17 cellular contexts compared by ENCODE assay signal in the genomic region with DNA sequence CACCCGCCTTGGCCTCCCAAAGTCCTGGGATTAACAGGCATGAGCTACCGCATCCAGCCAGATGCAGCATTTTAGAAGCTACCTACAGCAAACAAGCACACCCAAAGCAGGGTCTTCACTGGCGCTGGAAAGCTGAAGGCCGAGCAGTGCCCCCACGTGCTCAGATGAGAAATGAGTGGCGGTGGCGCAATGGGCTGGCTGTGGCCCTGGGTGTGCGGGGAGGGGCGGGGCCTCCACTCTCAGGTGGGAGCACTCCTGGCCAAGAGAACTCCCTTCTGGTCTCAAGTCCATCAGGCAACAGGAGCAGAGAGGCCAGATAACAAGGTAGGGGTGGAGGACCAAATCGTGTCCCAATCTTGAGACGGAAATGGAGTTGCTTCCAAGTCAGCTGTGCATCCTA. TPM values are rescaled to one million over a fixed set of nuclear protein-coding genes. Genes with fewer than 3 reads are reported as not detected.
DNase-seq lines count a peak whose midpoint lies in the region; ATAC-seq and TF ChIP-seq lines count a peak whose summit lies in the region.
"Had no signal": no experiment of that assay in that cellular context is flagged by ENCODE, and none has a peak within 500 bp of the region (broad histone marks: within the 10 kb centered on the region; RNA-seq: fewer than 3 reads in every experiment).

No MANE protein-coding gene starts in this region.

- CTCF ChIA-PET in WTC11 (lab: Charles Lee) = interaction anchor here (0.5 to 2.0 kb wide), 5 partner anchors 13 to 78 kb away, joined by 3 to 8 read pairs (median 3); no protein-coding TSS in a partner anchor
- CTCF ChIA-PET in naive thymus-derived CD4-positive, alpha-beta T cell (lab: Charles Lee) = no interaction called here

- H3K4me1 Mint-ChIP-seq in WTC11 = peaks cover 58% of the 10 kb centered on the region
- peaks cover 11 to 65% (median 36%) of the 10 kb centered on the region in 7 donors for H3K4me1 Mint-ChIP-seq in naive thymus-derived CD4-positive, alpha-beta T cell
- H3K4me1 Mint-ChIP-seq in activated T-cell treated with anti-CD3 and anti-CD28 coated beads, Interleukin-2, amount 50 U/mL, for 24 hours (ENCODE audit: low read depth) = peaks cover 42% of the 10 kb centered on the region

- no peaks in the 10 kb centered on the region for H3K9me3 Mint-ChIP-seq in WTC11
- H3K9me3 Mint-ChIP-seq in naive thymus-derived CD4-positive, alpha-beta T cell = no peaks in the 10 kb centered on the region
- H3K9me3 Mint-ChIP-seq in activated T-cell treated with anti-CD3 and anti-CD28 coated beads, Interleukin-2, amount 50 U/mL, for 24 hours = no peaks in the 10 kb centered on the region
- H3K9me3 Mint-ChIP-seq: CD4-positive, alpha-beta T cell had no signal

- peaks cover 21% of the 10 kb centered on the region for H3K36me3 Mint-ChIP-seq in WTC11
- H3K36me3 Mint-ChIP-seq in naive thymus-derived CD4-positive, alpha-beta T cell = peaks cover 2 to 21% (median 9%) of the 10 kb centered on the region in 5 donors
- peaks cover 65% of the 10 kb centered on the region for H3K36me3 Mint-ChIP-seq in activated T-cell treated with anti-CD3 and anti-CD28 coated beads, Interleukin-2, amount 50 U/mL, for 24 hours (ENCODE audit: low read depth)

- H3K27me3 ChIP-seq in left ventricle myocardium inferior (ENCODE audit: low read depth) (no peaks in the 10 kb centered on the region), neutrophil (no peaks in the 10 kb centered on the region)
- no peaks in the 10 kb centered on the region for H3K27me3 ChIP-seq in naive thymus-derived CD4-positive, alpha-beta T cell (ENCODE audit: control insufficient read depth in 2 of 2, insufficient read depth in 2 of 2, low read length in 2 of 2)
- H3K27me3 ChIP-seq: BE2C had no signal

- H3K27ac ChIP-seq in left ventricle myocardium inferior (replicated peaks) (no peak overlapping the region), neutrophil (peak overlapping the region; percentile 43)
- H3K27ac ChIP-seq in naive thymus-derived CD4-positive, alpha-beta T cell (ENCODE audit: low read depth, low read length) = no peak overlapping the region

- H3K4me3 ChIP-seq in left ventricle myocardium inferior (no peak overlapping the region), neutrophil (ENCODE audit: low read depth in 1 of 2, low read length in 1 of 2) (no peak overlapping the region)
- H3K4me3 ChIP-seq in naive thymus-derived CD4-positive, alpha-beta T cell (ENCODE audit: low read length) = no peak overlapping the region

- H3K4me3 Mint-ChIP-seq in WTC11 = no peak overlapping the region
- H3K4me3 Mint-ChIP-seq in naive thymus-derived CD4-positive, alpha-beta T cell = no peak overlapping the region
- H3K4me3 Mint-ChIP-seq in activated T-cell treated with anti-CD3 and anti-CD28 coated beads, Interleukin-2, amount 50 U/mL, for 24 hours = no peak overlapping the region
- H3K4me3 Mint-ChIP-seq: CD4-positive, alpha-beta T cell had no signal

- TF ChIP-seq CTCF in left ventricle myocardium inferior (IDR thresholded peaks at IDR 0.05; ENCODE audit: borderline replicate concordance) (no peak), WTC11 (IDR thresholded peaks at IDR 0.05) (no peak), neutrophil (IDR thresholded peaks at IDR 0.05) (no peak)

- no peaks in the 10 kb centered on the region for H3K27me3 Mint-ChIP-seq in WTC11 (ENCODE audit: low read depth)
- no peaks in the 10 kb centered on the region for H3K27me3 Mint-ChIP-seq in naive thymus-derived CD4-positive, alpha-beta T cell
- H3K27me3 Mint-ChIP-seq in activated T-cell treated with anti-CD3 and anti-CD28 coated beads, Interleukin-2, amount 50 U/mL, for 24 hours = no peaks in the 10 kb centered on the region
- H3K27me3 Mint-ChIP-seq: CD4-positive, alpha-beta T cell had no signal

- ATAC-seq in WTC11 = no peak
- ATAC-seq in naive thymus-derived CD4-positive, alpha-beta T cell = no peak

- peaks cover 24% of the 10 kb centered on the region for H3K36me3 ChIP-seq in left ventricle myocardium inferior
- peaks cover 40% of the 10 kb centered on the region for H3K36me3 ChIP-seq in neutrophil
- peaks cover 0 to 55% (median 5%) of the 10 kb centered on the region in 3 experiments for H3K36me3 ChIP-seq in naive thymus-derived CD4-positive, alpha-beta T cell (ENCODE audit: control insufficient read depth in 2 of 3, insufficient read depth in 3 of 3, low read length in 3 of 3)

- intact Hi-C loops in cardiac septum (cut with DNase I) = no loop called here
- intact Hi-C loops in left ventricle myocardium inferior (cut with micrococcal nuclease) = no loop called here
- intact Hi-C loops in naive thymus-derived CD4-positive, alpha-beta T cell (cut with micrococcal nuclease) = no loop called here

- H3K4me1 ChIP-seq in left ventricle myocardium inferior = peaks cover 80% of the 10 kb centered on the region
- H3K4me1 ChIP-seq in neutrophil (ENCODE audit: control insufficient read depth in 1 of 2, insufficient read depth in 1 of 2, low read depth in 1 of 2, low read length in 1 of 2) = peaks cover 5 to 10% of the 10 kb centered on the region in 2 experiments
- H3K4me1 ChIP-seq in naive thymus-derived CD4-positive, alpha-beta T cell (ENCODE audit: control insufficient read depth in 2 of 2, insufficient read depth in 2 of 2, low read length in 2 of 2) = no peaks in the 10 kb centered on the region
- H3K4me1 ChIP-seq: Caco-2 had no signal

- DNase-seq in cardiac septum (ENCODE audit: low spot score) (peak; percentile 12), left ventricle myocardium inferior (no peak), WTC11 (ENCODE audit: low spot score) (no peak), kidney tubule cell (ENCODE audit: low spot score) (no peak), NCI-H82 (lab: John Stamatoyannopoulos, UW) (no peak)
- no peak for DNase-seq in naive thymus-derived CD4-positive, alpha-beta T cell
- no peak for DNase-seq in activated T-cell treated with anti-CD3 and anti-CD28 coated beads, Interleukin-2, amount 50 U/mL, for 24 hours
- DNase-seq: Caco-2; CD4-positive, alpha-beta T cell; GF-D8; HCEC 1CT; NCI-H2171 treated with DMSO at 0.1 percent for 48 hours; NCI-H446; NK-92 treated with Interleukin-12 subunit alpha and Interleukin-12 subunit beta, amount 100 ng/mL, for 24 hours; SHP77 had no signal

- no peaks in the 10 kb centered on the region for H3K9me3 ChIP-seq in left ventricle myocardium inferior (replicated peaks)
- no peaks in the 10 kb centered on the region for H3K9me3 ChIP-seq in neutrophil
- H3K9me3 ChIP-seq in naive thymus-derived CD4-positive, alpha-beta T cell (ENCODE audit: control insufficient read depth in 2 of 3, low read length in 3 of 3) = no peaks in the 10 kb centered on the region
- H3K9me3 ChIP-seq: BE2C, Caco-2 had no signal

- no peak overlapping the region for H3K27ac Mint-ChIP-seq in WTC11
- H3K27ac Mint-ChIP-seq in naive thymus-derived CD4-positive, alpha-beta T cell = peak overlapping the region in 1 of 9 donors; percentile 43
- H3K27ac Mint-ChIP-seq in activated T-cell treated with anti-CD3 and anti-CD28 coated beads, Interleukin-2, amount 50 U/mL, for 24 hours = no peak overlapping the region

- POLR2A ChIA-PET in WTC11 (lab: Charles Lee) = no interaction called here
- POLR2A ChIA-PET in naive thymus-derived CD4-positive, alpha-beta T cell (lab: Charles Lee) = no interaction called here

TF ChIP-seq in WTC11, 78 proteins besides CTCF, POLR2A, EP300 and RAD21:
- TF ChIP-seq ZNF317 (CRISPR knock-in tag; IDR thresholded peaks at IDR 0.05; ENCODE audit: borderline replicate concordance, low read depth) = peak; percentile 42; the same call in 1 of the 2 replicates
- no peak for TF ChIP-seq TP53 (CRISPR knock-in tag; IDR thresholded peaks at IDR 0.05)
- no peak for TF ChIP-seq OVOL2 (CRISPR knock-in tag; IDR thresholded peaks at IDR 0.05; ENCODE audit: borderline replicate concordance)

RNA-seq across cellular contexts. Expression of gene TMEM11, which starts 12.1 kb away (rescaled TPM):
- total RNA-seq in cardiac septum (32.0 TPM), left ventricle myocardium inferior (39.7 TPM), WTC11 (2021) (32.9 to 37.0 TPM (median 33.9 TPM) in 3 replicates)
- total RNA-seq in naive thymus-derived CD4-positive, alpha-beta T cell = 10 to 100 TPM; 11.7 to 22.9 (median 19.3) TPM
- 10 to 100 TPM; 23.5 to 47.9 TPM for polyA plus RNA-seq in naive thymus-derived CD4-positive, alpha-beta T cell

RNA-seq across cellular contexts. Expression of gene NATD1, which starts 51.3 kb away (rescaled TPM):
- total RNA-seq in cardiac septum (14.4 TPM), left ventricle myocardium inferior (17.7 TPM), WTC11 (2021) (10.1 to 11.2 TPM (median 11.1 TPM) in 3 replicates)
- 10 to 100 TPM in 2 of 5 experiments, 1 to 10 TPM in 3; 2.5 to 11.1 (median 8.9) TPM for total RNA-seq in naive thymus-derived CD4-positive, alpha-beta T cell
- polyA plus RNA-seq in naive thymus-derived CD4-positive, alpha-beta T cell = 1 to 10 TPM; 1.7 to 2.9 TPM
